In genomic region chr2:30217644-30218361, GRCh38 we compare ENCODE assay signal across 10 cellular contexts. TPM values are rescaled to one million over a fixed set of nuclear protein-coding genes. Genes with fewer than 3 reads are reported as not detected.
A peak's percentile ranks its signal among the peaks of the same experiment; 100 is the strongest.
DNase-seq lines count a peak whose midpoint lies in the region; ATAC-seq and TF ChIP-seq lines count a peak whose summit lies in the region.
"Had no signal": no experiment of that assay in that cellular context is flagged by ENCODE, and none has a peak within 500 bp of the region (broad histone marks: within the 10 kb centered on the region; RNA-seq: fewer than 3 reads in every experiment).

No MANE protein-coding gene starts in this region.

- CTCF ChIA-PET in Calu3 (lab: Charles Lee): interaction anchor here (0.6 to 2.1 kb wide), 4 partner anchors 16 to 494 kb away, joined by 3 to 5 read pairs (median 4); no protein-coding TSS in a partner anchor
- CTCF ChIA-PET in activated CD8-positive, alpha-beta T cell treated with anti-CD3 and anti-CD28 coated beads for 36 hours (lab: Charles Lee): interaction anchor here (0.8 to 1.9 kb wide), 7 partner anchors 9 to 494 kb away, joined by 3 to 12 read pairs (median 5); no protein-coding TSS in a partner anchor

- no peak overlapping the region for H3K27ac Mint-ChIP-seq in Calu3 (ENCODE audit: unreplicated experiment)
- no peak overlapping the region for H3K27ac Mint-ChIP-seq in activated CD8-positive, alpha-beta T cell treated with anti-CD3 and anti-CD28 coated beads for 36 hours

- intact Hi-C loops in Calu3 (cut with micrococcal nuclease; ENCODE audit: unreplicated experiment) (loop anchor here (5.0 to 10.0 kb wide), 2 partner anchors 54 to 227 kb away; partner anchors contain the start of gene LCLAT1), ascending aorta (cut with DNase I) (loop anchor here (1.0 to 5.0 kb wide), 5 partner anchors 8 to 474 kb away; partner anchors contain the start of gene LBH)
- intact Hi-C loops in activated CD8-positive, alpha-beta T cell treated with anti-CD3 and anti-CD28 coated beads for 36 hours (cut with micrococcal nuclease): no loop called here

- H3K4me3 ChIP-seq in ascending aorta: peak overlapping the region in 1 of 2 donors; percentile 15
- H3K4me3 ChIP-seq: esophagus muscularis mucosa had no signal

- H3K4me1 ChIP-seq in ascending aorta: peaks cover 6 to 23% of the 10 kb centered on the region in 2 donors

- POLR2A ChIA-PET in activated CD8-positive, alpha-beta T cell treated with anti-CD3 and anti-CD28 coated beads for 36 hours (lab: Charles Lee): interaction anchor here (0.9 to 1.5 kb wide), 8 partner anchors 9 to 154 kb away, joined by 3 to 7 read pairs (median 4); no protein-coding TSS in a partner anchor

- H3K9me3 ChIP-seq in ascending aorta: no peaks in the 10 kb centered on the region
- H3K9me3 ChIP-seq: esophagus muscularis mucosa had no signal

- H3K27me3 ChIP-seq in ascending aorta: no peaks in the 10 kb centered on the region
- H3K27me3 ChIP-seq: esophagus muscularis mucosa had no signal

- TF ChIP-seq CTCF in Calu3 (IDR thresholded peaks at IDR 0.05; ENCODE audit: unreplicated experiment) (no peak), ascending aorta (IDR thresholded peaks at IDR 0.05) (no peak)
- no peak for TF ChIP-seq CTCF in activated CD8-positive, alpha-beta T cell treated with anti-CD3 and anti-CD28 coated beads for 36 hours (IDR thresholded peaks at IDR 0.05)

- no peak for ATAC-seq in activated CD8-positive, alpha-beta T cell treated with anti-CD3 and anti-CD28 coated beads for 36 hours
- ATAC-seq in HG02642 (IDR thresholded peaks at IDR 0.05; ENCODE audit: poor library complexity, unreplicated experiment): no peak
- ATAC-seq in GM18520 (IDR thresholded peaks at IDR 0.05; ENCODE audit: unreplicated experiment): no peak

- peak overlapping the region; percentile 73 to 82 for H3K27ac ChIP-seq in ascending aorta

- no peaks in the 10 kb centered on the region for H3K36me3 ChIP-seq in ascending aorta
- H3K36me3 ChIP-seq: esophagus muscularis mucosa had no signal

- no peaks in the 10 kb centered on the region for H3K9me3 Mint-ChIP-seq in Calu3 (ENCODE audit: low read depth, unreplicated experiment)
- no peaks in the 10 kb centered on the region for H3K9me3 Mint-ChIP-seq in activated CD8-positive, alpha-beta T cell treated with anti-CD3 and anti-CD28 coated beads for 36 hours
- H3K9me3 Mint-ChIP-seq: activated T-cell treated with anti-CD3 and anti-CD28 coated beads, Interleukin-2, amount 50 U/mL, for 4 hours had no signal

- peaks cover 24% of the 10 kb centered on the region for H3K27me3 Mint-ChIP-seq in Calu3 (ENCODE audit: unreplicated experiment)
- no peaks in the 10 kb centered on the region for H3K27me3 Mint-ChIP-seq in activated CD8-positive, alpha-beta T cell treated with anti-CD3 and anti-CD28 coated beads for 36 hours

- no peaks in the 10 kb centered on the region for H3K36me3 Mint-ChIP-seq in Calu3 (ENCODE audit: insufficient read depth, unreplicated experiment)
- H3K36me3 Mint-ChIP-seq in activated CD8-positive, alpha-beta T cell treated with anti-CD3 and anti-CD28 coated beads for 36 hours (ENCODE audit: low read depth): no peaks in the 10 kb centered on the region

- DNase-seq in Calu3 (peak; percentile 72), NCI-H1105 treated with DMSO at 0.1 percent for 48 hours (lab: John Stamatoyannopoulos, UW) (peak; percentile 93), ascending aorta (ENCODE audit: low spot score in 2 of 2) (peak; percentile 57 to 90), mesenteric fat pad (ENCODE audit: low spot score) (peak; percentile 79), SW 1271 (lab: John Stamatoyannopoulos, UW) (no peak)
- DNase-seq in activated CD8-positive, alpha-beta T cell treated with anti-CD3 and anti-CD28 coated beads for 36 hours: no peak
- DNase-seq: activated T-cell treated with anti-CD3 and anti-CD28 coated beads, Interleukin-2, amount 50 U/mL, for 4 hours had no signal

- no TSS peak for BruUV-seq in Calu3 (replicated peaks; lab: Mats Ljungman, UMichigan)

- peaks cover 12% of the 10 kb centered on the region for H3K4me1 Mint-ChIP-seq in Calu3 (ENCODE audit: low read depth, unreplicated experiment)
- peaks cover 19% of the 10 kb centered on the region for H3K4me1 Mint-ChIP-seq in activated CD8-positive, alpha-beta T cell treated with anti-CD3 and anti-CD28 coated beads for 36 hours (ENCODE audit: low read depth)

- peak overlapping the region; percentile 27 for H3K4me3 Mint-ChIP-seq in Calu3 (ENCODE audit: low read depth, unreplicated experiment)
- H3K4me3 Mint-ChIP-seq in activated CD8-positive, alpha-beta T cell treated with anti-CD3 and anti-CD28 coated beads for 36 hours: no peak overlapping the region
- H3K4me3 Mint-ChIP-seq: activated T-cell treated with anti-CD3 and anti-CD28 coated beads, Interleukin-2, amount 50 U/mL, for 4 hours had no signal

RNA-seq across cellular contexts. Expression of gene LBH, which starts 13.5 kb away (rescaled TPM):
- total RNA-seq in Calu3 (2022) (2.4 and 3.3 TPM in 2 replicates), ascending aorta (116 TPM), mesenteric fat pad (34.9 TPM)
- 100 to 1,000 TPM; 127 to 130 TPM for total RNA-seq in activated CD8-positive, alpha-beta T cell treated with anti-CD3 and anti-CD28 coated beads for 36 hours

Comparison
In these comparisons a context has a peak if more than half of its experiments do, and no peak if none do; other contexts are left out.
1. DNase-seq: peak in Calu3 (single experiment), NCI-H1105 treated with DMSO at 0.1 percent for 48 hours (single experiment), ascending aorta (2 of 2) and mesenteric fat pad (single experiment); none in activated CD8-positive, alpha-beta T cell treated with anti-CD3 and anti-CD28 coated beads for 36 hours (single experiment) and SW 1271 (0 of 2).